Comparison of ENCODE assay signal across 26 cellular contexts in genomic region chr2:228927028-228928010, GRCh38.
A peak's percentile ranks its signal among the peaks of the same experiment; 100 is the strongest.
DNase-seq lines count a peak whose midpoint lies in the region; ATAC-seq and TF ChIP-seq lines count a peak whose summit lies in the region.
"Had no signal": no experiment of that assay in that cellular context is flagged by ENCODE, and none has a peak within 500 bp of the region (broad histone marks: within the 10 kb centered on the region; RNA-seq: fewer than 3 reads in every experiment).

No MANE protein-coding gene starts in this region.

- peak; percentile 27 for DNase-seq in DMS153 (lab: John Stamatoyannopoulos, UW)
- DNase-seq in M059J (ENCODE audit: low read depth) = peak; percentile 26
- DNase-seq in cardiac fibroblast (ENCODE audit: low read depth in 2 of 2) = peak; percentile 27 to 40
- DNase-seq in foreskin keratinocyte = peak; percentile 32 to 38
- DNase-seq: activated CD4-positive, alpha-beta T cell treated with anti-CD3 and anti-CD28 coated beads, Interleukin-2, amount 50 U/mL, for 1 hour; activated CD8-positive, alpha-beta memory T cell treated with anti-CD3 and anti-CD28 coated beads, Interleukin-2, amount 10 ng/mL, durations not matched to agents 7 days and 5 days; activated naive CD4-positive, alpha-beta T cell treated with anti-CD3 and anti-CD28 coated beads, Interleukin-2, amount 50 U/mL, for 16 hours; aorta; CD4-positive, CD25-positive, alpha-beta regulatory T cell; DMS 273 treated with DMSO at 0.1 percent for 48 hours; dorsolateral prefrontal cortex; kidney glomerular epithelial cell; NCI-H1694; NCI-H774; right cardiac atrium; stimulated activated CD4-positive, alpha-beta T cell treated with anti-CD3 and anti-CD28 coated beads, Interleukin-12 subunit alpha, Interleukin-12 subunit beta, amount 100 ng/mL, for 4 hours; stimulated activated naive CD4-positive, alpha-beta T cell treated with Interleukin-2 at 50 U/mL for 16 hours; T-helper 9 cell; uterus had no signal

- ATAC-seq in foreskin keratinocyte (no peak), GM19324 (IDR thresholded peaks at IDR 0.05; ENCODE audit: low FRiP score, unreplicated experiment) (no peak), HG02571 (IDR thresholded peaks at IDR 0.05; ENCODE audit: unreplicated experiment) (no peak)
- ATAC-seq in activated T-helper 17 cell treated with anti-CD3 and anti-CD28 coated beads, Interleukin-2, amount 50 U/mL, for 72 hours (replicated peaks) = no peak
- ATAC-seq: activated CD8-positive, alpha-beta memory T cell treated with anti-CD3 and anti-CD28 coated beads, Interleukin-2, amount 10 ng/mL, durations not matched to agents 7 days and 5 days; right cardiac atrium; WTC11 had no signal

- peaks cover 6% of the 10 kb centered on the region for H3K9me3 Mint-ChIP-seq in activated T-helper 17 cell treated with anti-CD3 and anti-CD28 coated beads, Interleukin-2, amount 50 U/mL, for 72 hours

- no peak overlapping the region for H3K4me3 ChIP-seq in cardiac fibroblast (replicated peaks in 1 of 2; ENCODE audit: low read depth in 2 of 2, low read length in 2 of 2)
- H3K4me3 ChIP-seq: dorsolateral prefrontal cortex, thoracic aorta, uterus had no signal

- TF ChIP-seq CTCF in cardiac fibroblast (IDR thresholded peaks at IDR 0.05; ENCODE audit: low read depth, low read length) = no peak
- no peak for TF ChIP-seq CTCF in foreskin keratinocyte (conservative IDR thresholded peaks at IDR 0.05)

- H3K4me1 ChIP-seq in foreskin keratinocyte = no peaks in the 10 kb centered on the region
- H3K4me1 ChIP-seq: uterus had no signal

- no peaks in the 10 kb centered on the region for H3K27me3 ChIP-seq in foreskin keratinocyte
- H3K27me3 ChIP-seq: dorsolateral prefrontal cortex, uterus had no signal

- H3K4me1 Mint-ChIP-seq in activated T-helper 17 cell treated with anti-CD3 and anti-CD28 coated beads, Interleukin-2, amount 50 U/mL, for 72 hours = no peaks in the 10 kb centered on the region
- H3K4me1 Mint-ChIP-seq: activated CD8-positive, alpha-beta memory T cell treated with anti-CD3 and anti-CD28 coated beads, Interleukin-2, amount 10 ng/mL, durations not matched to agents 7 days and 5 days; CD4-positive, CD25-positive, alpha-beta regulatory T cell; neural crest cell; WTC11 had no signal

- H3K27me3 Mint-ChIP-seq in activated T-helper 17 cell treated with anti-CD3 and anti-CD28 coated beads, Interleukin-2, amount 50 U/mL, for 72 hours = no peaks in the 10 kb centered on the region
- H3K27me3 Mint-ChIP-seq: activated CD8-positive, alpha-beta memory T cell treated with anti-CD3 and anti-CD28 coated beads, Interleukin-2, amount 10 ng/mL, durations not matched to agents 7 days and 5 days; CD4-positive, CD25-positive, alpha-beta regulatory T cell had no signal

- no peak overlapping the region for H3K4me3 Mint-ChIP-seq in activated T-helper 17 cell treated with anti-CD3 and anti-CD28 coated beads, Interleukin-2, amount 50 U/mL, for 72 hours
- H3K4me3 Mint-ChIP-seq: activated CD8-positive, alpha-beta memory T cell treated with anti-CD3 and anti-CD28 coated beads, Interleukin-2, amount 10 ng/mL, durations not matched to agents 7 days and 5 days; activated T-helper 1 cell treated with anti-CD3 and anti-CD28 coated beads, Interleukin-12 subunit alpha, Interleukin-12 subunit beta, Interleukin-2, Interleukin-4 antibody, amounts not matched to agents 30 ng/mL and 10 ng/mL and 1 ng/mL, durations not matched to agents 14 hours and 24 hours and 36 hours; CD4-positive, CD25-positive, alpha-beta regulatory T cell; neural crest cell; WTC11 had no signal

- H3K36me3 Mint-ChIP-seq in activated T-helper 17 cell treated with anti-CD3 and anti-CD28 coated beads, Interleukin-2, amount 50 U/mL, for 72 hours (ENCODE audit: low read depth) = no peaks in the 10 kb centered on the region
- H3K36me3 Mint-ChIP-seq: activated CD8-positive, alpha-beta memory T cell treated with anti-CD3 and anti-CD28 coated beads, Interleukin-2, amount 10 ng/mL, durations not matched to agents 7 days and 5 days; CD4-positive, CD25-positive, alpha-beta regulatory T cell had no signal

- H3K27ac ChIP-seq in foreskin keratinocyte = no peak overlapping the region
- H3K27ac ChIP-seq: dorsolateral prefrontal cortex, thoracic aorta, uterus had no signal

- no peak overlapping the region for H3K27ac Mint-ChIP-seq in activated T-helper 17 cell treated with anti-CD3 and anti-CD28 coated beads, Interleukin-2, amount 50 U/mL, for 72 hours
- H3K27ac Mint-ChIP-seq: activated CD8-positive, alpha-beta memory T cell treated with anti-CD3 and anti-CD28 coated beads, Interleukin-2, amount 10 ng/mL, durations not matched to agents 7 days and 5 days; activated T-helper 1 cell treated with anti-CD3 and anti-CD28 coated beads, Interleukin-12 subunit alpha, Interleukin-12 subunit beta, Interleukin-2, Interleukin-4 antibody, amounts not matched to agents 30 ng/mL and 10 ng/mL and 1 ng/mL, durations not matched to agents 14 hours and 24 hours and 36 hours; CD4-positive, CD25-positive, alpha-beta regulatory T cell; WTC11 had no signal
